In the genomic region with DNA sequence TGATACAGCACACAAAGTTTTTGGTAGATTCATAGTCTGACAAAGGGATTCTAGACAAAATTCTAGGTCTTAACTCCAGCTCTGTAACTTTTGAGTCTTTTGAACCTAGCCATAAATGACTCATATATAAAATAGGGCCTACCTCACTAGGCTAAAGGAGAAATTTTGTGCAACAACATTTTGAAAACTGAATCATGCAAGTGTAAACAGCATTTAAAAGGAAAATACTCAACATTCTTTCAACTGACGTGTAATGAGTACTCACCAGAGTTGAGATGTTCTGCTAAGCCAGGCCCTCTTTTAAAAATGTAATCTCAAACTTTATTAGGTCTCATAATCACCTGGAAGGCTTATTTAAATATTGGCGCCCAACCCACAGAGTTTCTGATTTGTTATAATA, we compare ENCODE assay signal across 27 cellular contexts.
A peak's percentile ranks its signal among the peaks of the same experiment; 100 is the strongest.
DNase-seq lines count a peak whose midpoint lies in the region; ATAC-seq, FAIRE-seq and TF ChIP-seq lines count a peak whose summit lies in the region.
"Had no signal": no experiment of that assay in that cellular context is flagged by ENCODE, and none has a peak within 500 bp of the region (broad histone marks: within the 10 kb centered on the region; RNA-seq: fewer than 3 reads in every experiment).

No MANE protein-coding gene starts in this region.

- intact Hi-C loops in Calu3 (cut with micrococcal nuclease; ENCODE audit: unreplicated experiment), result no loop called here
- intact Hi-C loops in colonic mucosa (cut with DNase I), result no loop called here

- DNase-seq in A549 (ENCODE audit: low read depth in 1 of 2, low spot score in 1 of 2), result no peak
- peak; percentile 4 for DNase-seq in LHCN-M2 (ENCODE audit: low read depth)
- DNase-seq in bronchial epithelial cell (ENCODE audit: low read depth), result peak; percentile 92
- peak; percentile 46 for DNase-seq in kidney tubule cell (ENCODE audit: low spot score)
- no peak for DNase-seq in activated T-cell treated with anti-CD3 and anti-CD28 coated beads for 4 hours
- DNase-seq in Calu3, result no peak
- no peak for DNase-seq in colonic mucosa
- no peak for DNase-seq in stimulated activated CD4-positive, alpha-beta T cell treated with anti-CD3 and anti-CD28 coated beads, Interleukin-1b, Interleukin-23, amount 100 ng/mL, for 48 hours
- DNase-seq: activated CD4-positive, alpha-beta T cell treated with anti-CD3 and anti-CD28 coated beads for 4 hours; activated T-cell treated with anti-CD3 and anti-CD28 coated beads, Interleukin-2, amount 50 U/mL, for 4 hours; amniotic stem cell; GDM1; left ventricle myocardium superior; NCI-H1694; NCI-H2171; NCI-H524 treated with DMSO at 0.1 percent for 48 hours; ovary; right cardiac atrium had no signal

- TF ChIP-seq EP300 in A549 (IDR thresholded peaks at IDR 0.05), result no peak

- POLR2A ChIA-PET in A549 (lab: Yijun Ruan, JAX), result no interaction called here

- no peak for FAIRE-seq in A549 (lab: Jason Lieb, UNC)
- no peak for FAIRE-seq in bronchial epithelial cell (lab: Jason Lieb, UNC)
- FAIRE-seq: endometrium, frontal cortex, RCC 7860 had no signal

- H3K9ac ChIP-seq in colonic mucosa (ENCODE audit: low read depth in 2 of 2, low read length in 2 of 2), result no peak overlapping the region

- no peaks in the 10 kb centered on the region for H3K36me3 ChIP-seq in bronchial epithelial cell (ENCODE audit: control insufficient read depth, insufficient read depth, low read length)
- no peaks in the 10 kb centered on the region for H3K36me3 ChIP-seq in colonic mucosa
- H3K36me3 ChIP-seq: cardiac muscle cell, ovary had no signal

- peak in 1 of 2 experiments; percentile 48; a peak in 2 of 6 replicates for ATAC-seq in A549
- ATAC-seq: activated T-cell treated with anti-CD3 and anti-CD28 coated beads, Interleukin-2, amount 50 U/mL, for 4 hours; left ventricle myocardium superior; natural killer cell treated with Interleukin-12 subunit alpha and Interleukin-12 subunit beta and Interleukin-15 and Interleukin-18, amount 100 ng/mL, for 72 hours; right cardiac atrium had no signal

- H3K4me3 ChIP-seq in A549, result no peak overlapping the region
- no peak overlapping the region for H3K4me3 ChIP-seq in bronchial epithelial cell (ENCODE audit: low read depth, low read length)
- no peak overlapping the region for H3K4me3 ChIP-seq in colonic mucosa
- H3K4me3 ChIP-seq: cardiac muscle cell, hepatocyte, ovary, SK-N-MC had no signal

- no peak for TF ChIP-seq POLR2A in A549 (IDR thresholded peaks at IDR 0.05; ENCODE audit: low read length)

- H3K36me3 Mint-ChIP-seq in Calu3 (ENCODE audit: insufficient read depth, unreplicated experiment), result peaks cover 5% of the 10 kb centered on the region
- H3K36me3 Mint-ChIP-seq: natural killer cell treated with Interleukin-12 subunit alpha and Interleukin-12 subunit beta and Interleukin-15 and Interleukin-18, amount 100 ng/mL, for 72 hours had no signal

- no peaks in the 10 kb centered on the region for H3K27me3 ChIP-seq in bronchial epithelial cell (ENCODE audit: control insufficient read depth, insufficient read depth, low read length)
- H3K27me3 ChIP-seq in colonic mucosa, result no peaks in the 10 kb centered on the region
- H3K27me3 ChIP-seq: cardiac muscle cell, hepatocyte, ovary had no signal

- H3K9me3 ChIP-seq in A549, result no peaks in the 10 kb centered on the region
- H3K9me3 ChIP-seq in colonic mucosa, result no peaks in the 10 kb centered on the region
- H3K9me3 ChIP-seq: ovary had no signal

- H3K27me3 Mint-ChIP-seq in Calu3 (ENCODE audit: unreplicated experiment), result no peaks in the 10 kb centered on the region
- H3K27me3 Mint-ChIP-seq: B cell had no signal

- peaks cover 7% of the 10 kb centered on the region for H3K4me1 Mint-ChIP-seq in Calu3 (ENCODE audit: low read depth, unreplicated experiment)
- H3K4me1 Mint-ChIP-seq: B cell had no signal

- CTCF ChIA-PET in A549 (lab: Yijun Ruan, JAX), result interaction anchor here (1.6 kb wide), 1 partner anchor 66 kb away, joined by 4 read pairs; no protein-coding TSS in a partner anchor
- CTCF ChIA-PET in Calu3 (lab: Charles Lee), result no interaction called here

- no peak overlapping the region for H3K4me3 Mint-ChIP-seq in Calu3 (ENCODE audit: low read depth, unreplicated experiment)
- H3K4me3 Mint-ChIP-seq: activated T-cell treated with anti-CD3 and anti-CD28 coated beads, Interleukin-2, amount 50 U/mL, for 4 hours; B cell; dendritic cell treated with granulocyte-macrophage colony-stimulating factor and Interleukin-4, amounts not matched to agents 40 ng/mL and 50 ng/mL, for 4 days; natural killer cell treated with Interleukin-12 subunit alpha and Interleukin-12 subunit beta and Interleukin-15 and Interleukin-18, amount 100 ng/mL, for 72 hours had no signal

- H3K27ac ChIP-seq in A549, result no peak overlapping the region
- H3K27ac ChIP-seq in colonic mucosa, result no peak overlapping the region
- H3K27ac ChIP-seq: cardiac muscle cell, hepatocyte, ovary, SK-N-MC had no signal

- H3K4me1 ChIP-seq in A549 (no peaks in the 10 kb centered on the region), colonic mucosa (no peaks in the 10 kb centered on the region)

- 0 out of 3 replicates have a peak overlapping the region, but pooled peaks have one; percentile 19 for H3K4me2 ChIP-seq in A549
- H3K4me2 ChIP-seq: hepatocyte had no signal

- no peak for TF ChIP-seq CTCF in A549 (IDR thresholded peaks at IDR 0.05)
- no peak for TF ChIP-seq CTCF in bronchial epithelial cell (IDR thresholded peaks at IDR 0.05; ENCODE audit: insufficient read depth, low read length, severe bottlenecking)
- TF ChIP-seq CTCF in Calu3 (IDR thresholded peaks at IDR 0.05; ENCODE audit: unreplicated experiment), result no peak
- TF ChIP-seq CTCF in colonic mucosa (IDR thresholded peaks at IDR 0.05), result no peak

- no TSS peak for BruUV-seq in Calu3 (replicated peaks; lab: Mats Ljungman, UMichigan)

- H3K9me3 Mint-ChIP-seq in Calu3 (ENCODE audit: low read depth, unreplicated experiment), result no peaks in the 10 kb centered on the region
- H3K9me3 Mint-ChIP-seq: activated T-cell treated with anti-CD3 and anti-CD28 coated beads, Interleukin-2, amount 50 U/mL, for 4 hours; dendritic cell treated with granulocyte-macrophage colony-stimulating factor and Interleukin-4, amounts not matched to agents 40 ng/mL and 50 ng/mL, for 4 days; natural killer cell treated with Interleukin-12 subunit alpha and Interleukin-12 subunit beta and Interleukin-15 and Interleukin-18, amount 100 ng/mL, for 72 hours had no signal

- H3K27ac Mint-ChIP-seq in Calu3 (ENCODE audit: unreplicated experiment), result no peak overlapping the region
- H3K27ac Mint-ChIP-seq: B cell; dendritic cell treated with granulocyte-macrophage colony-stimulating factor and Interleukin-4, amounts not matched to agents 40 ng/mL and 50 ng/mL, for 4 days; natural killer cell treated with Interleukin-12 subunit alpha and Interleukin-12 subunit beta and Interleukin-15 and Interleukin-18, amount 100 ng/mL, for 72 hours had no signal

- WGBS in A549 (ENCODE audit: missing lambda C conversion rate), result 46% methylated on average over 2 of the region's 2 CpGs

- TF ChIP-seq RAD21 in A549 (conservative IDR thresholded peaks at IDR 0.05 in 1 of 2, IDR thresholded peaks at IDR 0.05 in 1 of 2), result no peak

TF ChIP-seq in A549, 52 proteins besides CTCF, POLR2A, EP300 and RAD21:
- TF ChIP-seq BHLHE40 (IDR thresholded peaks at IDR 0.05; ENCODE audit: low read depth, low read length), result no peak
- no peak for TF ChIP-seq HEYL (CRISPR knock-in tag; IDR thresholded peaks at IDR 0.05)
- TF ChIP-seq POLR2AphosphoS2 (conservative IDR thresholded peaks at IDR 0.05; ENCODE audit: low read length), result no peak
- TF ChIP-seq JUNB (IDR thresholded peaks at IDR 0.05), result peak; percentile 32; the same call in 1 of the 2 replicates
- no peak for TF ChIP-seq ESRRA (IDR thresholded peaks at IDR 0.05; ENCODE audit: borderline replicate concordance, low read length)
- TF ChIP-seq, protein P1, sequence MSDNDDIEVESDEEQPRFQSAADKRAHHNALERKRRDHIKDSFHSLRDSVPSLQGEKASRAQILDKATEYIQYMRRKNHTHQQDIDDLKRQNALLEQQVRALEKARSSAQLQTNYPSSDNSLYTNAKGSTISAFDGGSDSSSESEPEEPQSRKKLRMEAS (IDR thresholded peaks at IDR 0.05), result no peak
- TF ChIP-seq FOSL2 (IDR thresholded peaks at IDR 0.05), result 0 out of 2 replicates have a peak, but pooled peaks have one; percentile 16
- TF ChIP-seq FOSL2 (CRISPR knock-in tag; IDR thresholded peaks at IDR 0.05), result peak; percentile 31; the same call in 1 of the 2 replicates
- TF ChIP-seq MAZ (IDR thresholded peaks at IDR 0.05; ENCODE audit: borderline replicate concordance, low read depth, low read length), result no peak
- TF ChIP-seq MAFK (IDR thresholded peaks at IDR 0.05; ENCODE audit: partially characterized antibody), result no peak
- TF ChIP-seq PHF8 (IDR thresholded peaks at IDR 0.05; ENCODE audit: borderline replicate concordance, low read depth), result no peak
- no peak for TF ChIP-seq RNF2 (IDR thresholded peaks at IDR 0.05; ENCODE audit: borderline replicate concordance, low read depth)
- TF ChIP-seq CHD4 (IDR thresholded peaks at IDR 0.05; ENCODE audit: borderline replicate concordance), result no peak

Comparison
In these comparisons a context has a peak if more than half of its experiments do, and no peak if none do; other contexts are left out.
1. DNase-seq: peak in LHCN-M2 (single experiment), bronchial epithelial cell (single experiment) and kidney tubule cell (single experiment); none in A549 (0 of 2), activated T-cell treated with anti-CD3 and anti-CD28 coated beads for 4 hours (single experiment), Calu3 (single experiment), colonic mucosa (single experiment) and stimulated activated CD4-positive, alpha-beta T cell treated with anti-CD3 and anti-CD28 coated beads, Interleukin-1b, Interleukin-23, amount 100 ng/mL, for 48 hours (single experiment).